23 cellular contexts compared by ENCODE assay signal in genomic region chr5:173851595-173852248, GRCh38.
"Had no signal": no experiment of that assay in that cellular context is flagged by ENCODE, and none has a peak within 500 bp of the region (broad histone marks: within the 10 kb centered on the region; RNA-seq: fewer than 3 reads in every experiment).

No MANE protein-coding gene starts in this region.

- ATAC-seq: activated CD4-positive, CD25-positive, alpha-beta regulatory T cell treated with anti-CD3 and anti-CD28 coated beads, Interleukin-2, amount 50 U/mL, for 24 hours; activated CD8-positive, alpha-beta T cell treated with anti-CD3 and anti-CD28 coated beads, Interleukin-2, amount 10 ng/mL, durations not matched to agents 7 days and 5 days; Panc1; Right ventricle myocardium inferior had no signal

- DNase-seq: activated CD4-positive, alpha-beta T cell treated with anti-CD3 and anti-CD28 coated beads for 4 hours; activated CD8-positive, alpha-beta memory T cell treated with anti-CD3 and anti-CD28 coated beads, Interleukin-2, amount 50 U/mL, for 48 hours; activated CD8-positive, alpha-beta T cell treated with anti-CD3 and anti-CD28 coated beads, Interleukin-2, amount 10 ng/mL, durations not matched to agents 7 days and 5 days; activated naive CD4-positive, alpha-beta T cell; activated T-cell treated with anti-CD3 and anti-CD28 coated beads, Interleukin-2, amount 50 U/mL, for 1 hour; aorta; NCI-H1092; NCI-H1417; NCI-H1930; NCI-H345; NCI-H510A; NCI-H526 treated with DMSO at 0.1 percent for 48 hours; NCI-H82; OCI-M1; RPMI8226; T-helper 1 cell had no signal

- H3K36me3 Mint-ChIP-seq: activated naive CD4-positive, alpha-beta T cell treated with anti-CD3 and anti-CD28 coated beads, Interleukin-2, amount 50 U/mL, for 24 hours had no signal

- FAIRE-seq: bronchial epithelial cell had no signal

- H3K4me2 ChIP-seq: KMS-11 had no signal

- H3K9me3 Mint-ChIP-seq: activated naive CD4-positive, alpha-beta T cell treated with anti-CD3 and anti-CD28 coated beads, Interleukin-2, amount 50 U/mL, for 24 hours had no signal

- H3K9ac ChIP-seq: KMS-11 had no signal

- H3K4me3 ChIP-seq: SK-N-MC had no signal

- H3K27ac Mint-ChIP-seq: activated CD8-positive, alpha-beta T cell treated with anti-CD3 and anti-CD28 coated beads, Interleukin-2, amount 10 ng/mL, durations not matched to agents 7 days and 5 days; activated naive CD4-positive, alpha-beta T cell treated with anti-CD3 and anti-CD28 coated beads, Interleukin-2, amount 50 U/mL, for 24 hours had no signal

- H3K27ac ChIP-seq: KMS-11, SK-N-MC had no signal

- H3K4me1 Mint-ChIP-seq: activated naive CD4-positive, alpha-beta T cell treated with anti-CD3 and anti-CD28 coated beads, Interleukin-2, amount 50 U/mL, for 24 hours had no signal

- H3K4me3 Mint-ChIP-seq: activated CD8-positive, alpha-beta T cell treated with anti-CD3 and anti-CD28 coated beads, Interleukin-2, amount 10 ng/mL, durations not matched to agents 7 days and 5 days; activated naive CD4-positive, alpha-beta T cell treated with anti-CD3 and anti-CD28 coated beads, Interleukin-2, amount 50 U/mL, for 24 hours had no signal
